21 cellular contexts compared by ENCODE assay signal in genomic region chr3:117444175-117444574, GRCh38.
DNase-seq lines count a peak whose midpoint lies in the region; ATAC-seq lines count a peak whose summit lies in the region.
"Had no signal": no experiment of that assay in that cellular context is flagged by ENCODE, and none has a peak within 500 bp of the region (broad histone marks: within the 10 kb centered on the region; RNA-seq: fewer than 3 reads in every experiment).

No MANE protein-coding gene starts in this region.

- H3K4ac ChIP-seq in neuronal stem cell (ENCODE audit: low read length) = no peak overlapping the region

- DNase-seq in DMS153 (lab: John Stamatoyannopoulos, UW) (peak; percentile 30), DMS153 treated with DMSO at 0.1 percent for 48 hours (lab: John Stamatoyannopoulos, UW; ENCODE audit: unreplicated experiment) (no peak), DMS53 (lab: John Stamatoyannopoulos, UW) (peak; percentile 73), NCI-H510A treated with DMSO at 0.1 percent for 48 hours (lab: John Stamatoyannopoulos, UW) (peak; percentile 64), neuronal stem cell (ENCODE audit: low spot score) (no peak), HK-2 (ENCODE audit: unreplicated experiment) (no peak)
- no peak for DNase-seq in activated CD4-positive, alpha-beta T cell treated with anti-CD3 and anti-CD28 coated beads, Interleukin-2, amount 50 U/mL, for 1 hour
- DNase-seq: AML-193, DMS 273 treated with DMSO at 0.1 percent for 48 hours, EL, HCEC 1CT, IMR-90, NCI-H2171 treated with DMSO at 0.1 percent for 48 hours, Peyer's patch had no signal

- H4K8ac ChIP-seq in neuronal stem cell (ENCODE audit: low read depth, low read length) = no peak overlapping the region

- no peak overlapping the region for H3K4me3 ChIP-seq in neuronal stem cell (ENCODE audit: low read length in 2 of 2)
- H3K4me3 ChIP-seq: GM12878, GM23338, Peyer's patch, SK-N-MC had no signal

- no CpG with 5 or more reads among the region's 4 CpGs for WGBS in neuronal stem cell (ENCODE audit: extremely low coverage in 2 of 2, insufficient read length in 2 of 2, insufficient replicate concordance in 1 of 2), 2 donors

- no peak overlapping the region for H3K9ac ChIP-seq in neuronal stem cell (ENCODE audit: low read depth, low read length, poor library complexity)

- H4K91ac ChIP-seq in neuronal stem cell (ENCODE audit: low read depth, low read length, poor library complexity) = no peak overlapping the region

- peak overlapping the region; percentile 18 for H3K23ac ChIP-seq in neuronal stem cell (ENCODE audit: low read depth, low read length, poor library complexity)

- no peak overlapping the region for H2BK5ac ChIP-seq in neuronal stem cell (ENCODE audit: low read length)

- H2AFZ ChIP-seq in neuronal stem cell (ENCODE audit: low read length) = no peak overlapping the region
- H2AFZ ChIP-seq: GM23338 had no signal

- H3K36me3 ChIP-seq in neuronal stem cell (replicated peaks in 1 of 2; ENCODE audit: control insufficient read depth in 2 of 2, insufficient read depth in 2 of 2, low read length in 2 of 2) = no peaks in the 10 kb centered on the region
- H3K36me3 ChIP-seq: Peyer's patch had no signal

- H3K14ac ChIP-seq in neuronal stem cell (ENCODE audit: low read length) = no peak overlapping the region

- no peak for ATAC-seq in GM19395 (IDR thresholded peaks at IDR 0.05; ENCODE audit: unreplicated experiment)
- ATAC-seq: GM12878, GM23338, Right ventricle myocardium inferior had no signal

- no peak overlapping the region for H3K18ac ChIP-seq in neuronal stem cell (ENCODE audit: low read length)

- no peak overlapping the region for H2BK120ac ChIP-seq in neuronal stem cell (ENCODE audit: low read depth, low read length)

- no peak overlapping the region for H2AK5ac ChIP-seq in neuronal stem cell (ENCODE audit: low read depth, low read length)

- no peaks in the 10 kb centered on the region for H3K4me1 ChIP-seq in neuronal stem cell (ENCODE audit: control insufficient read depth in 2 of 2, insufficient read depth in 1 of 2, low read depth in 1 of 2, low read length in 2 of 2)
- H3K4me1 ChIP-seq: Peyer's patch had no signal

- H3K9me3 ChIP-seq in neuronal stem cell (replicated peaks in 1 of 2; ENCODE audit: control insufficient read depth in 2 of 2, insufficient read depth in 1 of 2, low read depth in 1 of 2, low read length in 2 of 2) = no peaks in the 10 kb centered on the region
- H3K9me3 ChIP-seq: Peyer's patch had no signal

- no peaks in the 10 kb centered on the region for H3K27me3 ChIP-seq in neuronal stem cell (ENCODE audit: control insufficient read depth in 3 of 3, insufficient read depth in 3 of 3, low read depth in 1 of 3, low read length in 3 of 3)
- H3K27me3 ChIP-seq: Peyer's patch had no signal

- no peak overlapping the region for H2BK12ac ChIP-seq in neuronal stem cell (ENCODE audit: low read length)

- no peak overlapping the region for H3K27ac ChIP-seq in neuronal stem cell (replicated peaks; ENCODE audit: low read length)
- H3K27ac ChIP-seq: 22Rv1, C4-2B, Peyer's patch, SK-N-MC had no signal

- H3K4me2 ChIP-seq in neuronal stem cell (ENCODE audit: insufficient read depth, low read length, poor library complexity, severe bottlenecking) = no peak overlapping the region
- H3K4me2 ChIP-seq: GM23338 had no signal

- H2BK15ac ChIP-seq in neuronal stem cell (ENCODE audit: low read length) = peak overlapping the region; percentile 40

- no peaks in the 10 kb centered on the region for H3K79me1 ChIP-seq in neuronal stem cell (ENCODE audit: low read depth, low read length)

Comparison
In these comparisons a context has a peak if more than half of its experiments do, and no peak if none do; other contexts are left out.
1. DNase-seq: peak in DMS153 (single experiment), DMS53 (single experiment) and NCI-H510A treated with DMSO at 0.1 percent for 48 hours (single experiment); none in DMS153 treated with DMSO at 0.1 percent for 48 hours (single experiment), neuronal stem cell (single experiment), activated CD4-positive, alpha-beta T cell treated with anti-CD3 and anti-CD28 coated beads, Interleukin-2, amount 50 U/mL, for 1 hour (single experiment) and HK-2 (single experiment).